28 cellular contexts compared by ENCODE assay signal in the genomic region with DNA sequence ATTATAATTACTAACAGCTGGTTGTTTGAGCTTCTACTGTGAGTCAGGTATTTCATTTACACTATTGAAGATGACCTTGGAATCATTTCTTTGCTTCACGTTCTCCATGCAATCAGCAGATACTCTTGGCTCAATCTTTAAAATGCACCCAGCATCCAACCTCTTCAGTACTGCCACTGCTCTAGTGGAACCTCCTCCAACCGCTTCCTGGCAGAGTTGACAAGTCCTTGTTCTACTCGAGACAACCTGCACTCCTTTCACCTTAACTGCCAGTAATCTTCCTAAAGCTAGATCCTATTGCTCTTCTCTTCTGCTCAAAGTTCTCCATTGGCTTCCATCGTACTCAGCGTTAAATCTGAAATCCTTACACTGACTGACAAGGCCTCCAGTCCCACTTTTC.
"Had no signal": no experiment of that assay in that cellular context is flagged by ENCODE, and none has a peak within 500 bp of the region (broad histone marks: within the 10 kb centered on the region; RNA-seq: fewer than 3 reads in every experiment).

No MANE protein-coding gene starts in this region.

- H2AFZ ChIP-seq: PC-9 had no signal

- H3K9ac ChIP-seq: SK-N-SH had no signal

- DNase-seq: Kasumi-1, KG1, MG63, NCI-H1048, NCI-H1092 treated with DMSO at 0.1 percent for 48 hours, NCI-H1105 treated with DMSO at 0.1 percent for 48 hours, NCI-H1436, NCI-H146, NCI-H1694, NCI-H187, NCI-H2029, NCI-H2081, NCI-H2171 treated with DMSO at 0.1 percent for 48 hours, NCI-H2227 treated with DMSO at 0.1 percent for 48 hours, NCI-H345, NCI-H446, NCI-H510A treated with DMSO at 0.1 percent for 48 hours, NCI-H524 treated with DMSO at 0.1 percent for 48 hours, NCI-H526 treated with DMSO at 0.1 percent for 48 hours, NCI-H774, PC-9, Peyer's patch, Right ventricle myocardium superior, RPMI8226, SHP77 treated with DMSO at 0.1 percent for 48 hours, SK-N-SH, SW 1271 had no signal

- H3K36me3 ChIP-seq: MG63, Peyer's patch, SJSA1 had no signal

- H3K4me3 ChIP-seq: MG63, PC-9, Peyer's patch, SJSA1 had no signal

- H3K4me2 ChIP-seq: PC-9, SK-N-SH had no signal

- H3K27ac ChIP-seq: PC-9, Peyer's patch, SJSA1 had no signal

- H3K4me1 ChIP-seq: Peyer's patch had no signal

- H3K27me3 ChIP-seq: MG63, Peyer's patch, SJSA1 had no signal

- H3K9me3 ChIP-seq: MG63, Peyer's patch, SJSA1, SK-N-SH had no signal
